1 cellular context compared by ENCODE assay signal in the genomic region with DNA sequence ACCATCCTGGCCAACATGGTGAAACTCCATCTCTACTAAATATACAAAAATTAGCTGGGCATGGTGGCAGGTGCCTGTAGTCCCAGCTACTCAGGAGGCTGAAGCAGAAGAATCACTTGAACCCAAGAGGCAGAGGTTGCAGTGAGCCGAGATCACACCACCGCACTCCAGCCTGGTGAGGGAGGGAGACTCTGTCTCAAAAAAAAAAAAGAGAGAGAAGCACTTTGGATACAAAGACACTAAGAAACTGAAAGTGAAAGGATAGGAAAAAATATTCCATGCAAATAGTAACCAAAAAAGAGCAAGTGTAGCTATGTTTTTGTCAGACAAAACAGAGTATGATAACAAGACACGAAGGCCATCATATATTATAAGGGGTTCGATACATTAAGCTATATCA.
A peak's percentile ranks its signal among the peaks of the same experiment; 100 is the strongest.
TF ChIP-seq lines count a peak whose summit lies in the region.

No MANE protein-coding gene starts in this region.

TF ChIP-seq in HepG2, 621 proteins besides CTCF, POLR2A, EP300 and RAD21:
- TF ChIP-seq, protein P1, sequence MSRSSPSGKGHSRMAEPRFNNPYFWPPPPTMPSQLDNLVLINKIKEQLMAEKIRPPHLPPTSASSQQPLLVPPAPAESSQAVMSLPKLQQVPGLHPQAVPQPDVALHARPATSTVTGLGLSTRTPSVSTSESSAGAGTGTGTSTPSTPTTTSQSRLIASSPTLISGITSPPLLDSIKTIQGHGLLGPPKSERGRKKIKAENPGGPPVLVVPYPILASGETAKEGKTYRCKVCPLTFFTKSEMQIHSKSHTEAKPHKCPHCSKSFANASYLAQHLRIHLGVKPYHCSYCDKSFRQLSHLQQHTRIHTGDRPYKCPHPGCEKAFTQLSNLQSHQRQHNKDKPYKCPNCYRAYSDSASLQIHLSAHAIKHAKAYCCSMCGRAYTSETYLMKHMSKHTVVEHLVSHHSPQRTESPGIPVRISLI (CRISPR knock-in tag; IDR thresholded peaks at IDR 0.05; ENCODE audit: borderline replicate concordance), result 0 out of 2 replicates have a peak, but pooled peaks have one; percentile 24
